22 cellular contexts compared by ENCODE assay signal in genomic region chr9:36251428-36251827, GRCh38.
"Had no signal": no experiment of that assay in that cellular context is flagged by ENCODE, and none has a peak within 500 bp of the region (broad histone marks: within the 10 kb centered on the region; RNA-seq: fewer than 3 reads in every experiment).

No MANE protein-coding gene starts in this region.

- DNase-seq: Karpas-422, KG1, MG63, NCI-H1092, NCI-H1105 treated with DMSO at 0.1 percent for 48 hours, NCI-H1417 treated with DMSO at 0.1 percent for 48 hours, NCI-H146, NCI-H187, NCI-H2029, NCI-H2081 treated with DMSO at 0.1 percent for 48 hours, NCI-H2171, NCI-H226, NCI-H446, NCI-H510A, NCI-H524 treated with DMSO at 0.1 percent for 48 hours, NCI-H69, NCI-H774, SHP77, SK-N-SH, SW 1271 had no signal

- H3K27ac ChIP-seq: HL-60 had no signal

- H3K9me3 ChIP-seq: MG63, SK-N-SH had no signal

- H3K9ac ChIP-seq: SK-N-SH had no signal

- H3K4me3 ChIP-seq: MG63 had no signal

- FAIRE-seq: HTR-8/SVneo had no signal

- H3K4me2 ChIP-seq: SK-N-SH had no signal

- H3K27me3 ChIP-seq: MG63 had no signal
